ENCODE assay signal across 30 cellular contexts in genomic region chr7:103657474-103657894, GRCh38.
"Had no signal": no experiment of that assay in that cellular context is flagged by ENCODE, and none has a peak within 500 bp of the region (broad histone marks: within the 10 kb centered on the region; RNA-seq: fewer than 3 reads in every experiment).

No MANE protein-coding gene starts in this region.

- H3K27me3 ChIP-seq: adrenal gland, body of pancreas, esophagus squamous epithelium, gastroesophageal sphincter, heart right ventricle had no signal

- H3K27ac ChIP-seq: adrenal gland, body of pancreas, esophagus squamous epithelium, gastroesophageal sphincter, heart right ventricle, VCaP had no signal

- H3K4me1 ChIP-seq: adrenal gland, esophagus squamous epithelium, gastroesophageal sphincter, heart right ventricle had no signal

- H3K4me3 ChIP-seq: adrenal gland, body of pancreas, esophagus squamous epithelium, gastroesophageal sphincter, heart right ventricle had no signal

- DNase-seq: activated B cell treated with CpG ODN at 0.5 μM for 24 hours; activated CD4-positive, alpha-beta memory T cell treated with anti-CD3 and anti-CD28 coated beads for 36 hours; activated CD4-positive, alpha-beta T cell treated with anti-CD3 and anti-CD28 coated beads for 48 hours; activated CD8-positive, alpha-beta memory T cell treated with anti-CD3 and anti-CD28 coated beads, Interleukin-2, amount 10 ng/mL, durations not matched to agents 7 days and 5 days; activated CD8-positive, alpha-beta memory T cell treated with anti-CD3 and anti-CD28 coated beads, Interleukin-2, amount 50 U/mL, for 4 hours; activated CD8-positive, alpha-beta T cell treated with anti-CD3 and anti-CD28 coated beads, Interleukin-2, amount 10 ng/mL, durations not matched to agents 7 days and 5 days; activated effector memory CD4-positive, alpha-beta T cell treated with anti-CD3 and anti-CD28 coated beads, Interleukin-2, amount 50 U/mL, for 16 hours; activated naive CD4-positive, alpha-beta T cell treated with anti-CD3 and anti-CD28 coated beads for 36 hours; activated naive CD8-positive, alpha-beta T cell treated with anti-CD3 and anti-CD28 coated beads for 36 hours; activated naive CD8-positive, alpha-beta T cell treated with anti-CD3 and anti-CD28 coated beads, Interleukin-2, amount 50 U/mL, for 24 hours; activated T-cell treated with anti-CD3 and anti-CD28 coated beads, Interleukin-2, amount 50 U/mL, for 1 hour; activated T-cell treated with anti-CD3 and anti-CD28 coated beads, Interleukin-2, amount 50 U/mL, for 48 hours; adrenal gland; amygdala; aorta; body of pancreas; cortex of kidney; dermis blood vessel endothelial cell; effector CD4-positive, alpha-beta T cell; effector memory CD8-positive, alpha-beta T cell; esophagus squamous epithelium; foreskin melanocyte; heart right ventricle; T-helper 1 cell; T-helper 17 cell; T1000 had no signal

- FAIRE-seq: colon had no signal

- H3K9me3 ChIP-seq: adrenal gland, body of pancreas, esophagus squamous epithelium, gastroesophageal sphincter, heart right ventricle had no signal

- H3K36me3 ChIP-seq: adrenal gland, esophagus squamous epithelium, gastroesophageal sphincter, heart right ventricle had no signal

- ATAC-seq: activated CD4-positive, CD25-positive, alpha-beta regulatory T cell treated with anti-CD3 and anti-CD28 coated beads, Interleukin-2, amount 50 U/mL, for 24 hours; activated CD8-positive, alpha-beta memory T cell treated with anti-CD3 and anti-CD28 coated beads, Interleukin-2, amount 10 ng/mL, durations not matched to agents 7 days and 5 days; activated CD8-positive, alpha-beta T cell treated with anti-CD3 and anti-CD28 coated beads, Interleukin-2, amount 10 ng/mL, durations not matched to agents 7 days and 5 days; activated naive CD8-positive, alpha-beta T cell treated with anti-CD3 and anti-CD28 coated beads, Interleukin-2, amount 50 U/mL, for 24 hours; body of pancreas; effector memory CD8-positive, alpha-beta T cell; gastroesophageal sphincter; heart right ventricle; T-helper 17 cell had no signal
